1 cellular context compared by ENCODE assay signal in the genomic region with DNA sequence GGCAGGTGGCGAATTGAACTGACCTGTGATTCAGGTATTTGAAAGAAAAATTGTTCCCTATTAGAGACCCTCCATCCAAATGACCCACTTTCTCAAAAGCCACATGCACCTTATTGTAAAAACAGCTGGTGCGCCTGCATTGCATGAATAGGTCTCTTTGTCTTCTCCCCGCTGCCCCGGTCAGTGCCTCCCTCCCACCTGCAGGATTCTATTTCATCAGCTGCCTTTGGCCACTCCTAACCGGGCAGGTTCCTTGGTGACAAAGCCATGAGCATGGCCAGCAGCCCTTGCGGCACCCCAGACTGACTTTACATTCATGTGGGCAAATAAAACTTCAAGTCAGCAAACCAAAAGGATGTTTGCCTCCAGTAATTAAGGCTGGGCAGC.
A peak's percentile ranks its signal among the peaks of the same experiment; 100 is the strongest.
TF ChIP-seq lines count a peak whose summit lies in the region.

No MANE protein-coding gene starts in this region.

TF ChIP-seq in HepG2, 621 proteins besides CTCF, POLR2A, EP300 and RAD21 (continued from another document and continues in another):
- peak; percentile 31; the same call in 1 of the 2 replicates for TF ChIP-seq ARID4A (CRISPR knock-in tag; IDR thresholded peaks at IDR 0.05; ENCODE audit: borderline replicate concordance)
- peak; percentile 35; the same call in 1 of the 2 replicates for TF ChIP-seq TFE3 (CRISPR knock-in tag; IDR thresholded peaks at IDR 0.05)
- TF ChIP-seq, protein P1, sequence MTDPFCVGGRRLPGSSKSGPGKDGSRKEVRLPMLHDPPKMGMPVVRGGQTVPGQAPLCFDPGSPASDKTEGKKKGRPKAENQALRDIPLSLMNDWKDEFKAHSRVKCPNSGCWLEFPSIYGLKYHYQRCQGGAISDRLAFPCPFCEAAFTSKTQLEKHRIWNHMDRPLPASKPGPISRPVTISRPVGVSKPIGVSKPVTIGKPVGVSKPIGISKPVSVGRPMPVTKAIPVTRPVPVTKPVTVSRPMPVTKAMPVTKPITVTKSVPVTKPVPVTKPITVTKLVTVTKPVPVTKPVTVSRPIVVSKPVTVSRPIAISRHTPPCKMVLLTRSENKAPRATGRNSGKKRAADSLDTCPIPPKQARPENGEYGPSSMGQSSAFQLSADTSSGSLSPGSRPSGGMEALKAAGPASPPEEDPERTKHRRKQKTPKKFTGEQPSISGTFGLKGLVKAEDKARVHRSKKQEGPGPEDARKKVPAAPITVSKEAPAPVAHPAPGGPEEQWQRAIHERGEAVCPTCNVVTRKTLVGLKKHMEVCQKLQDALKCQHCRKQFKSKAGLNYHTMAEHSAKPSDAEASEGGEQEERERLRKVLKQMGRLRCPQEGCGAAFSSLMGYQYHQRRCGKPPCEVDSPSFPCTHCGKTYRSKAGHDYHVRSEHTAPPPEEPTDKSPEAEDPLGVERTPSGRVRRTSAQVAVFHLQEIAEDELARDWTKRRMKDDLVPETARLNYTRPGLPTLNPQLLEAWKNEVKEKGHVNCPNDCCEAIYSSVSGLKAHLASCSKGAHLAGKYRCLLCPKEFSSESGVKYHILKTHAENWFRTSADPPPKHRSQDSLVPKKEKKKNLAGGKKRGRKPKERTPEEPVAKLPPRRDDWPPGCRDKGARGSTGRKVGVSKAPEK (CRISPR knock-in tag; IDR thresholded peaks at IDR 0.05; ENCODE audit: borderline replicate concordance): no peak
- no peak for TF ChIP-seq TARDBP (CRISPR knock-in tag; IDR thresholded peaks at IDR 0.05)
- TF ChIP-seq, protein P2, sequence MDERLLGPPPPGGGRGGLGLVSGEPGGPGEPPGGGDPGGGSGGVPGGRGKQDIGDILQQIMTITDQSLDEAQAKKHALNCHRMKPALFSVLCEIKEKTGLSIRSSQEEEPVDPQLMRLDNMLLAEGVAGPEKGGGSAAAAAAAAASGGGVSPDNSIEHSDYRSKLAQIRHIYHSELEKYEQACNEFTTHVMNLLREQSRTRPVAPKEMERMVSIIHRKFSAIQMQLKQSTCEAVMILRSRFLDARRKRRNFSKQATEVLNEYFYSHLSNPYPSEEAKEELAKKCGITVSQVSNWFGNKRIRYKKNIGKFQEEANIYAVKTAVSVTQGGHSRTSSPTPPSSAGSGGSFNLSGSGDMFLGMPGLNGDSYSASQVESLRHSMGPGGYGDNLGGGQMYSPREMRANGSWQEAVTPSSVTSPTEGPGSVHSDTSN (CRISPR knock-in tag; IDR thresholded peaks at IDR 0.05): no peak
- no peak for TF ChIP-seq ATF7-NPFF (CRISPR knock-in tag; IDR thresholded peaks at IDR 0.05; ENCODE audit: low read depth)
- peak; percentile 71 for TF ChIP-seq FOXA3 (CRISPR knock-in tag; IDR thresholded peaks at IDR 0.05)
- TF ChIP-seq NFKBIZ (CRISPR knock-in tag; IDR thresholded peaks at IDR 0.05): no peak
- TF ChIP-seq SAP130 (CRISPR knock-in tag; IDR thresholded peaks at IDR 0.05; ENCODE audit: low read depth): peak; percentile 59; the same call in 1 of the 2 replicates
- TF ChIP-seq MYPOP (CRISPR knock-in tag; IDR thresholded peaks at IDR 0.05): peak; percentile 66; the same call in 1 of the 2 replicates
- TF ChIP-seq SIN3A (IDR thresholded peaks at IDR 0.05; ENCODE audit: borderline replicate concordance, low read depth, low read length): peak; percentile 48; the same call in 1 of the 2 replicates
- TF ChIP-seq FOXO1 (CRISPR knock-in tag; IDR thresholded peaks at IDR 0.05): peak; percentile 10; the same call in 1 of the 2 replicates
- peak; percentile 87 for TF ChIP-seq CEBPG (CRISPR knock-in tag; IDR thresholded peaks at IDR 0.05)
- TF ChIP-seq, protein P3, sequence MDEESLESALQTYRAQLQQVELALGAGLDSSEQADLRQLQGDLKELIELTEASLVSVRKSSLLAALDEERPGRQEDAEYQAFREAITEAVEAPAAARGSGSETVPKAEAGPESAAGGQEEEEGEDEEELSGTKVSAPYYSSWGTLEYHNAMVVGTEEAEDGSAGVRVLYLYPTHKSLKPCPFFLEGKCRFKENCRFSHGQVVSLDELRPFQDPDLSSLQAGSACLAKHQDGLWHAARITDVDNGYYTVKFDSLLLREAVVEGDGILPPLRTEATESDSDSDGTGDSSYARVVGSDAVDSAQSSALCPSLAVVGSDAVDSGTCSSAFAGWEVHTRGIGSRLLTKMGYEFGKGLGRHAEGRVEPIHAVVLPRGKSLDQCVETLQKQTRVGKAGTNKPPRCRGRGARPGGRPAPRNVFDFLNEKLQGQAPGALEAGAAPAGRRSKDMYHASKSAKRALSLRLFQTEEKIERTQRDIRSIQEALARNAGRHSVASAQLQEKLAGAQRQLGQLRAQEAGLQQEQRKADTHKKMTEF (CRISPR knock-in tag; IDR thresholded peaks at IDR 0.05): peak; percentile 20; the same call in 1 of the 2 replicates
- TF ChIP-seq SRSF9 (IDR thresholded peaks at IDR 0.05; ENCODE audit: borderline replicate concordance, insufficient read depth, low read depth, low read length, poor library complexity, severe bottlenecking): no peak
- TF ChIP-seq ZNF614 (CRISPR knock-in tag; IDR thresholded peaks at IDR 0.05; ENCODE audit: borderline replicate concordance): peak; percentile 22; the same call in 1 of the 2 replicates
- TF ChIP-seq ASH2L (IDR thresholded peaks at IDR 0.05; ENCODE audit: insufficient read length, low read depth, low read length): peak; percentile 45
- peak; percentile 77; the same call in 1 of the 2 replicates for TF ChIP-seq BCL6 (CRISPR knock-in tag; IDR thresholded peaks at IDR 0.05)
- peak; percentile 21 for TF ChIP-seq ZEB1 (IDR thresholded peaks at IDR 0.05; ENCODE audit: insufficient replicate concordance, low read depth)
- TF ChIP-seq ZNF607 (CRISPR knock-in tag; IDR thresholded peaks at IDR 0.05; ENCODE audit: borderline replicate concordance): no peak
- TF ChIP-seq SALL1 (CRISPR knock-in tag; IDR thresholded peaks at IDR 0.05): peak; percentile 56; the same call in 1 of the 2 replicates
- TF ChIP-seq ZNF703 (CRISPR knock-in tag; IDR thresholded peaks at IDR 0.05; ENCODE audit: borderline replicate concordance): 0 out of 2 replicates have a peak, but pooled peaks have one; percentile 55
- TF ChIP-seq NR2C2 (CRISPR knock-in tag; IDR thresholded peaks at IDR 0.05; ENCODE audit: borderline replicate concordance): 0 out of 2 replicates have a peak, but pooled peaks have one; percentile 13
- TF ChIP-seq ZNF281 (CRISPR knock-in tag; IDR thresholded peaks at IDR 0.05; ENCODE audit: borderline replicate concordance): peak; percentile 25; the same call in 1 of the 2 replicates
- TF ChIP-seq, protein P4, sequence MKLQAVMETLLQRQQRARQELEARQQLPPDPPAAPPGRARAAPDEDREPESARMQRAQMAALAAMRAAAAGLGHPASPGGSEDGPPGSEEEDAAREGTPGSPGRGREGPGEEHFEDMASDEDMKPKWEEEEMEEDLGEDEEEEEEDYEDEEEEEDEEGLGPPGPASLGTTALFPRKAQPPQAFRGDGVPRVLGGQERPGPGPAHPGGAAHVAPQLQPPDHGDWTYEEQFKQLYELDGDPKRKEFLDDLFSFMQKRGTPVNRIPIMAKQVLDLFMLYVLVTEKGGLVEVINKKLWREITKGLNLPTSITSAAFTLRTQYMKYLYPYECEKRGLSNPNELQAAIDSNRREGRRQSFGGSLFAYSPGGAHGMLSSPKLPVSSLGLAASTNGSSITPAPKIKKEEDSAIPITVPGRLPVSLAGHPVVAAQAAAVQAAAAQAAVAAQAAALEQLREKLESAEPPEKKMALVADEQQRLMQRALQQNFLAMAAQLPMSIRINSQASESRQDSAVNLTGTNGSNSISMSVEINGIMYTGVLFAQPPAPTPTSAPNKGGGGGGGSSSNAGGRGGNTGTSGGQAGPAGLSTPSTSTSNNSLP (IDR thresholded peaks at IDR 0.05; ENCODE audit: low read depth, low read length): no peak
- TF ChIP-seq SIX1 (CRISPR knock-in tag; IDR thresholded peaks at IDR 0.05; ENCODE audit: borderline replicate concordance): peak; percentile 49; the same call in 1 of the 2 replicates
- no peak for TF ChIP-seq ZNF383 (CRISPR knock-in tag; IDR thresholded peaks at IDR 0.05; ENCODE audit: borderline replicate concordance)
- TF ChIP-seq KAT2B (IDR thresholded peaks at IDR 0.05; ENCODE audit: borderline replicate concordance, low read depth, low read length): no peak
- TF ChIP-seq, protein P5, sequence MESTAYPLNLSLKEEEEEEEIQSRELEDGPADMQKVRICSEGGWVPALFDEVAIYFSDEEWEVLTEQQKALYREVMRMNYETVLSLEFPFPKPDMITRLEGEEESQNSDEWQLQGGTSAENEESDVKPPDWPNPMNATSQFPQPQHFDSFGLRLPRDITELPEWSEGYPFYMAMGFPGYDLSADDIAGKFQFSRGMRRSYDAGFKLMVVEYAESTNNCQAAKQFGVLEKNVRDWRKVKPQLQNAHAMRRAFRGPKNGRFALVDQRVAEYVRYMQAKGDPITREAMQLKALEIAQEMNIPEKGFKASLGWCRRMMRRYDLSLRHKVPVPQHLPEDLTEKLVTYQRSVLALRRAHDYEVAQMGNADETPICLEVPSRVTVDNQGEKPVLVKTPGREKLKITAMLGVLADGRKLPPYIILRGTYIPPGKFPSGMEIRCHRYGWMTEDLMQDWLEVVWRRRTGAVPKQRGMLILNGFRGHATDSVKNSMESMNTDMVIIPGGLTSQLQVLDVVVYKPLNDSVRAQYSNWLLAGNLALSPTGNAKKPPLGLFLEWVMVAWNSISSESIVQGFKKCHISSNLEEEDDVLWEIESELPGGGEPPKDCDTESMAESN (CRISPR knock-in tag; conservative IDR thresholded peaks at IDR 0.05): no peak
- peak; percentile 15; the same call in 1 of the 2 replicates for TF ChIP-seq ZNF331 (CRISPR knock-in tag; IDR thresholded peaks at IDR 0.05)
- 0 out of 2 replicates have a peak, but pooled peaks have one; percentile 5 for TF ChIP-seq MAFF (IDR thresholded peaks at IDR 0.05; ENCODE audit: low read depth, low read length)
